ENCODE assay signal across 22 cellular contexts in genomic region chr10:17758896-17759295, GRCh38. TPM values are rescaled to one million over a fixed set of nuclear protein-coding genes. Genes with fewer than 3 reads are reported as not detected.
"Had no signal": no experiment of that assay in that cellular context is flagged by ENCODE, and none has a peak within 500 bp of the region (broad histone marks: within the 10 kb centered on the region; RNA-seq: fewer than 3 reads in every experiment).

No MANE protein-coding gene starts in this region.

- H3K27ac ChIP-seq: cardiac muscle cell, heart right ventricle, neutrophil, tibial artery, uterus had no signal

- H3K27me3 Mint-ChIP-seq: activated naive CD8-positive, alpha-beta T cell treated with anti-CD3 and anti-CD28 coated beads for 36 hours; activated T-helper 17 cell treated with anti-CD3 and anti-CD28 coated beads, Interleukin-2, amount 50 U/mL, for 72 hours had no signal

- H3K9me3 ChIP-seq: heart right ventricle, neutrophil, tibial artery, uterus had no signal

- H3K27me3 ChIP-seq: heart right ventricle, neutrophil, tibial artery, uterus had no signal

- H3K4me1 ChIP-seq: tibial artery, uterus had no signal

- H3K4me3 ChIP-seq: cardiac muscle cell, heart right ventricle, tibial artery, uterus had no signal

- H3K36me3 ChIP-seq: cardiac muscle cell, heart right ventricle, neutrophil, tibial artery, uterus had no signal

- H3K4me3 Mint-ChIP-seq: activated CD4-positive, alpha-beta memory T cell treated with anti-CD3 and anti-CD28 coated beads, Interleukin-2, amount 10 ng/mL, durations not matched to agents 7 days and 5 days; activated naive CD8-positive, alpha-beta T cell treated with anti-CD3 and anti-CD28 coated beads for 36 hours; activated T-helper 17 cell treated with anti-CD3 and anti-CD28 coated beads, Interleukin-2, amount 50 U/mL, for 72 hours; immature natural killer cell; natural killer cell treated with Interleukin-12 subunit alpha and Interleukin-12 subunit beta and Interleukin-15 and Interleukin-18, amount 100 ng/mL, for 72 hours had no signal

- ATAC-seq: activated T-helper 17 cell treated with anti-CD3 and anti-CD28 coated beads, Interleukin-2, amount 50 U/mL, for 72 hours; heart right ventricle; natural killer cell treated with Interleukin-12 subunit alpha and Interleukin-12 subunit beta and Interleukin-15 and Interleukin-18, amount 100 ng/mL, for 72 hours; stimulated activated naive CD8-positive, alpha-beta T cell treated with anti-CD3 and anti-CD28 coated beads, Interleukin-15, Interleukin-2, amounts not matched to agents 100 U/mL and 50 U/mL, for 24 hours had no signal

- H3K36me3 Mint-ChIP-seq: activated naive CD8-positive, alpha-beta T cell treated with anti-CD3 and anti-CD28 coated beads for 36 hours; immature natural killer cell; natural killer cell treated with Interleukin-12 subunit alpha and Interleukin-12 subunit beta and Interleukin-15 and Interleukin-18, amount 100 ng/mL, for 72 hours had no signal

- DNase-seq: activated CD4-positive, alpha-beta memory T cell treated with anti-CD3 and anti-CD28 coated beads, Interleukin-2, amount 10 ng/mL, durations not matched to agents 7 days and 5 days; activated CD4-positive, alpha-beta T cell treated with anti-CD3 and anti-CD28 coated beads for 48 hours; activated CD4-positive, CD25-positive, alpha-beta regulatory T cell; activated naive CD4-positive, alpha-beta T cell; activated naive CD8-positive, alpha-beta T cell treated with anti-CD3 and anti-CD28 coated beads for 36 hours; activated T-cell treated with anti-CD3 and anti-CD28 coated beads, Interleukin-2, amount 50 U/mL, for 1 hour; amniotic stem cell; heart right ventricle; immature natural killer cell; posterior cingulate gyrus; retina; stimulated activated naive CD8-positive, alpha-beta T cell treated with anti-CD3 and anti-CD28 coated beads, Interleukin-15, Interleukin-2, amounts not matched to agents 100 U/mL and 50 U/mL, for 24 hours; substantia nigra; T-helper 1 cell; T-helper 9 cell; tibial artery; uterus had no signal

- H3K9me3 Mint-ChIP-seq: activated CD4-positive, alpha-beta memory T cell treated with anti-CD3 and anti-CD28 coated beads, Interleukin-2, amount 10 ng/mL, durations not matched to agents 7 days and 5 days; activated naive CD8-positive, alpha-beta T cell treated with anti-CD3 and anti-CD28 coated beads for 36 hours; activated T-helper 17 cell treated with anti-CD3 and anti-CD28 coated beads, Interleukin-2, amount 50 U/mL, for 72 hours; immature natural killer cell; natural killer cell treated with Interleukin-12 subunit alpha and Interleukin-12 subunit beta and Interleukin-15 and Interleukin-18, amount 100 ng/mL, for 72 hours had no signal

- H3K27ac Mint-ChIP-seq: activated CD4-positive, alpha-beta memory T cell treated with anti-CD3 and anti-CD28 coated beads, Interleukin-2, amount 10 ng/mL, durations not matched to agents 7 days and 5 days; activated naive CD8-positive, alpha-beta T cell treated with anti-CD3 and anti-CD28 coated beads for 36 hours; activated T-helper 17 cell treated with anti-CD3 and anti-CD28 coated beads, Interleukin-2, amount 50 U/mL, for 72 hours; immature natural killer cell; natural killer cell treated with Interleukin-12 subunit alpha and Interleukin-12 subunit beta and Interleukin-15 and Interleukin-18, amount 100 ng/mL, for 72 hours had no signal

RNA-seq across cellular contexts. Expression of gene TMEM236, which starts 6.9 kb away (rescaled TPM):
- total RNA-seq: cardiac muscle cell had no signal

RNA-seq across cellular contexts. Expression of gene MRC1, which starts 50.3 kb away (rescaled TPM):
- total RNA-seq: activated CD4-positive, alpha-beta memory T cell treated with anti-CD3 and anti-CD28 coated beads, Interleukin-2, amount 10 ng/mL, durations not matched to agents 7 days and 5 days; chondrocyte; natural killer cell treated with Interleukin-12 subunit alpha and Interleukin-12 subunit beta and Interleukin-15 and Interleukin-18, amount 100 ng/mL, for 72 hours had no signal
- polyA plus RNA-seq: immature natural killer cell had no signal
